Comparison of ENCODE assay signal across 8 cellular contexts in the genomic region with DNA sequence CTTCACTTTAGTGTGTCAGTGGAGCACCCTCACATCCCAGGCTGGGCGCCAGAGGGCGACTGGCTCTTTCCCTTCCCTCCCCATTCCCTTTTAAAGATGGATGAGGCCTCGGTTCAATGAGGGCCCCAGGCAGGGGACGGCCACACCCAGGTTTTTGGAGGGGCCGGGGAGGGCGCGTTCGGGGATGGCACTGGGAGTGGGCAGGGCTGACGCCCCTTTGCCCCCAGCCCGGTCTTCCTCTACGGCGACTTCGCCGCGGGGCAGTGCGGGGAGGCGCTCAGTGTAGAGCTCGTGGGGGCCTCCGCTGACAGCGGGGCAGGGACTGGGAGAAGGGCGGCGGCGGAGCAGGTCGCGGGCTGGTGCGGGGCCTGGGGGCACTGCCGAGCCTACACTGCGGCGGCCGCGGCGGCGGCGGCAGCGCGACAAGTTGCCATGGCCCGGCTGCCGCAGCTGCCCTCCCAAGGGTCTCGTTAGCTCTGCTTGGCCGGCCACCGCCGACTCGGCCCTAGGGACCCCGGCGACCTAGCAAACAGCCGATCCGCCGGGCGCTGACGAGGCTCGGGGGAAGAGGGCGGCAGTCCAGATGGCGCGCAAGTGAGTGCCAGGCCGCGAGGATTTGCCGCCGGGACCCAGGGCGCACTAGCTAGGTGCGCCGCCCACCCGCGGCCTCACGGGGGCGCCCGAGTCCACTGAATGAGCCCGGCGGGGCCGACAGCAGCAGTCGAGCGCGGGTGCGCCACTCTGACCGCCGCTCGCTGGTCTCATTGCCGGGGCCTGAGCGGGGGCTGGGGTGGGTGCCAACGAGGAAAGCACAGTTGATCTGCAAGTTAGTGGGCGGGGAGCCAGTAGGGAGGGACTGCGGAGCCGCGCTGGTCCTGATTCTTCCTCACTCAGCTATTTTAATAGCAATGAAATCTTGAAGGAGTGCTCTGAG.
DNase-seq lines count a peak whose midpoint lies in the region; FAIRE-seq and TF ChIP-seq lines count a peak whose summit lies in the region.

No MANE protein-coding gene starts in this region.

- DNase-seq in COR-L47 (lab: John Stamatoyannopoulos, UW) (peak; percentile 59), GM20000 (ENCODE audit: low spot score) (peak; percentile 93), HPDE6-E6E7 (ENCODE audit: extremely low spot score) (peak; percentile 64), NOMO-1 treated with dmso at 0.1 percent for 144 hours (lab: John Stamatoyannopoulos, UW; ENCODE audit: unreplicated experiment) (peak; percentile 65), endothelial cell of umbilical vein (ENCODE audit: low read depth, low spot score) (peak; percentile 83), midbrain (lab: John Stamatoyannopoulos, UW) (peak; percentile 90)
- DNase-seq in activated CD8-positive, alpha-beta memory T cell treated with anti-CD3 and anti-CD28 coated beads, Interleukin-2, amount 50 U/mL, for 4 hours = peak; percentile 87
- DNase-seq in stimulated activated CD8-positive, alpha-beta memory T cell treated with anti-CD3 and anti-CD28 coated beads, Interleukin-15, amount 100 ng/mL, for 24 hours (ENCODE audit: low read depth) = peak; percentile 92

- CTCF ChIA-PET in endothelial cell of umbilical vein (lab: Charles Lee) = interaction anchor here (0.6 to 7.4 kb wide), 44 partner anchors 8 to 1177 kb away, joined by 3 to 255 read pairs (median 4); partner anchors contain the start of genes OR51D1, OR52K1, OR52M1 and STIM1

- H3K4me2 ChIP-seq in endothelial cell of umbilical vein (ENCODE audit: insufficient read depth, low read length) = peak overlapping the region; percentile 79

- peak; percentile 83 for FAIRE-seq in endothelial cell of umbilical vein (lab: Jason Lieb, UNC)

- dilution Hi-C loops in endothelial cell of umbilical vein (cut with MboI; ENCODE audit: extremely low pct_ligation_motif_present, low sequenced_read_pairs) = no loop called here

- H3K9ac ChIP-seq in endothelial cell of umbilical vein (replicated peaks; ENCODE audit: extremely low read depth, insufficient read depth, low read length) = peak overlapping the region; percentile 70

- TF ChIP-seq POLR2A in endothelial cell of umbilical vein (IDR thresholded peaks at IDR 0.05; ENCODE audit: low read depth, low read length) = no peak

- no peaks in the 10 kb centered on the region for H4K20me1 ChIP-seq in endothelial cell of umbilical vein (replicated peaks; ENCODE audit: control insufficient read depth, extremely low read depth, insufficient read depth, low read length)

- TF ChIP-seq CTCF in GM20000 (IDR thresholded peaks at IDR 0.05; ENCODE audit: extremely low read depth, missing control alignments) (peak; percentile 99), endothelial cell of umbilical vein (IDR thresholded peaks at IDR 0.05; ENCODE audit: extremely low read depth in 1 of 2, insufficient read depth in 1 of 2, low read depth in 1 of 2, low read length in 2 of 2) (peak; percentile 83 to 95)

- H3K36me3 ChIP-seq in endothelial cell of umbilical vein (ENCODE audit: control insufficient read depth in 2 of 2, extremely low read depth in 1 of 2, insufficient read depth in 2 of 2, low read length in 2 of 2) = no peaks in the 10 kb centered on the region

- peaks cover 0 to 3% of the 10 kb centered on the region in 2 experiments for H3K27me3 ChIP-seq in endothelial cell of umbilical vein (ENCODE audit: control insufficient read depth in 2 of 2, insufficient read depth in 2 of 2, low read length in 2 of 2)

- H2AFZ ChIP-seq in endothelial cell of umbilical vein (ENCODE audit: low read depth, low read length) = peak overlapping the region; percentile 98

- peak overlapping the region; percentile 52 to 65 (median 59) for H3K4me3 ChIP-seq in endothelial cell of umbilical vein (replicated peaks in 1 of 3; ENCODE audit: insufficient read depth in 1 of 3, low read depth in 1 of 3, low read length in 3 of 3)

- POLR2A ChIA-PET in endothelial cell of umbilical vein (lab: Charles Lee) = interaction anchor here (0.8 kb wide), 1 partner anchor 315 kb away, joined by 3 read pairs; no protein-coding TSS in a partner anchor

- H3K79me2 ChIP-seq in endothelial cell of umbilical vein (ENCODE audit: control insufficient read depth, insufficient read depth, low read length) = no peaks in the 10 kb centered on the region

- H3K9me3 ChIP-seq in endothelial cell of umbilical vein (replicated peaks; ENCODE audit: control insufficient read depth, insufficient read depth, low read length) = no peaks in the 10 kb centered on the region

- H3K9me1 ChIP-seq in endothelial cell of umbilical vein (replicated peaks; ENCODE audit: control insufficient read depth, extremely low read depth, insufficient read depth, low read length) = no peaks in the 10 kb centered on the region

- BruUV-seq in endothelial cell of umbilical vein (replicated peaks; lab: Mats Ljungman, UMichigan) = no TSS peak

- H3K4me1 ChIP-seq in endothelial cell of umbilical vein (ENCODE audit: control insufficient read depth, extremely low read depth, insufficient read depth, low read length) = no peaks in the 10 kb centered on the region

- intact Hi-C loops in endothelial cell of umbilical vein (cut with micrococcal nuclease) = loop anchor here (1.0 to 5.0 kb wide), 8 partner anchors 205 to 1195 kb away; partner anchors contain the start of genes OR51D1, OR51M1, TRIM21 and TRIM68

- H3K27ac ChIP-seq in endothelial cell of umbilical vein (ENCODE audit: insufficient read depth, low read depth, low read length) = peak overlapping the region; percentile 31

TF ChIP-seq in endothelial cell of umbilical vein, 7 proteins besides CTCF, POLR2A, EP300 and RAD21:
- TF ChIP-seq EZH2 (IDR thresholded peaks at IDR 0.05; ENCODE audit: borderline replicate concordance, low read depth, low read length, severe bottlenecking) (peak; percentile 32), MYC (IDR thresholded peaks at IDR 0.05; ENCODE audit: low read depth, low read length) (no peak), POLR2AphosphoS5 (IDR thresholded peaks at IDR 0.05; ENCODE audit: insufficient read depth, low read depth, low read length) (peak; percentile 34)

Comparison
In these comparisons a context has a peak if more than half of its experiments do, and no peak if none do; other contexts are left out.
1. Peak in every context shown above with its lines: DNase-seq, H3K4me3 ChIP-seq and H3K27ac ChIP-seq.